ENCODE assay signal across 8 cellular contexts in genomic region chr4:105666693-105667092, GRCh38. TPM values are rescaled to one million over a fixed set of nuclear protein-coding genes. Genes with fewer than 3 reads are reported as not detected.
DNase-seq lines count a peak whose midpoint lies in the region; ATAC-seq and TF ChIP-seq lines count a peak whose summit lies in the region.

No MANE protein-coding gene starts in this region.

- H3K9me3 Mint-ChIP-seq in activated CD4-positive, alpha-beta memory T cell treated with anti-CD3 and anti-CD28 coated beads, Interleukin-2, amount 10 ng/mL, durations not matched to agents 7 days and 5 days, result no peaks in the 10 kb centered on the region

- no peak overlapping the region for H3K4me3 Mint-ChIP-seq in activated CD4-positive, alpha-beta memory T cell treated with anti-CD3 and anti-CD28 coated beads, Interleukin-2, amount 10 ng/mL, durations not matched to agents 7 days and 5 days

- H3K27ac Mint-ChIP-seq in activated CD4-positive, alpha-beta memory T cell treated with anti-CD3 and anti-CD28 coated beads, Interleukin-2, amount 10 ng/mL, durations not matched to agents 7 days and 5 days, result no peak overlapping the region

- peaks cover 9% of the 10 kb centered on the region for H3K27me3 Mint-ChIP-seq in activated CD4-positive, alpha-beta memory T cell treated with anti-CD3 and anti-CD28 coated beads, Interleukin-2, amount 10 ng/mL, durations not matched to agents 7 days and 5 days

- no peak for ATAC-seq in HG02763 (IDR thresholded peaks at IDR 0.05; ENCODE audit: unreplicated experiment)

- POLR2A ChIA-PET in activated CD4-positive, alpha-beta memory T cell treated with anti-CD3 and anti-CD28 coated beads, Interleukin-2, amount 10 ng/mL, durations not matched to agents 7 days and 5 days (lab: Charles Lee), result no interaction called here

- no peaks in the 10 kb centered on the region for H3K4me1 Mint-ChIP-seq in activated CD4-positive, alpha-beta memory T cell treated with anti-CD3 and anti-CD28 coated beads, Interleukin-2, amount 10 ng/mL, durations not matched to agents 7 days and 5 days

- peak; percentile 30; the same call in 1 of the 2 replicates for TF ChIP-seq CTCF in GM12874 (IDR thresholded peaks at IDR 0.05; ENCODE audit: insufficient read depth, low read depth, low read length)
- TF ChIP-seq CTCF in LNCaP clone FGC (IDR thresholded peaks at IDR 0.05; ENCODE audit: control insufficient read depth, extremely low read depth, insufficient read depth), result peak; percentile 45
- TF ChIP-seq CTCF in astrocyte of the cerebellum (IDR thresholded peaks at IDR 0.05; ENCODE audit: low read depth, low read length, missing control alignments), result peak; percentile 30

- DNase-seq in LNCaP clone FGC (ENCODE audit: low read depth) (no peak), astrocyte of the cerebellum (ENCODE audit: low read depth) (peak; percentile 18), myocyte (ENCODE audit: low read depth) (peak; percentile 58), putamen (ENCODE audit: low spot score) (no peak), anterior cingulate cortex (lab: John Stamatoyannopoulos, UW) (no peak)
- no peak for DNase-seq in activated CD4-positive, alpha-beta memory T cell treated with anti-CD3 and anti-CD28 coated beads, Interleukin-2, amount 10 ng/mL, durations not matched to agents 7 days and 5 days

- H3K4me3 ChIP-seq in LNCaP clone FGC (ENCODE audit: low read depth, low read length) (no peak overlapping the region), astrocyte of the cerebellum (ENCODE audit: low read depth, low read length) (no peak overlapping the region)

- in situ Hi-C loops in astrocyte of the cerebellum (cut with HindIII; ENCODE audit: low sequenced_read_pairs), result no loop called here

- H3K36me3 Mint-ChIP-seq in activated CD4-positive, alpha-beta memory T cell treated with anti-CD3 and anti-CD28 coated beads, Interleukin-2, amount 10 ng/mL, durations not matched to agents 7 days and 5 days (ENCODE audit: low read depth), result no peaks in the 10 kb centered on the region

- CTCF ChIA-PET in activated CD4-positive, alpha-beta memory T cell treated with anti-CD3 and anti-CD28 coated beads, Interleukin-2, amount 10 ng/mL, durations not matched to agents 7 days and 5 days (lab: Charles Lee), result interaction anchor here (1.0 kb wide), 1 partner anchor 44 kb away, joined by 3 read pairs; no protein-coding TSS in a partner anchor

RNA-seq across cellular contexts. Expression of gene INTS12, which starts 41.8 kb away (rescaled TPM):
- 28.8 and 28.9 TPM in 2 replicates for total RNA-seq in myocyte
- 26.4 TPM for polyA plus RNA-seq in myocyte (2012)
- 10 to 100 TPM; 19.2 to 19.4 TPM for total RNA-seq in activated CD4-positive, alpha-beta memory T cell treated with anti-CD3 and anti-CD28 coated beads, Interleukin-2, amount 10 ng/mL, durations not matched to agents 7 days and 5 days

RNA-seq across cellular contexts. Expression of gene GSTCD, which starts 41.9 kb away (rescaled TPM):
- total RNA-seq in myocyte, result 10.5 and 12.7 TPM in 2 replicates
- 4.2 TPM for polyA plus RNA-seq in myocyte (2012)
- total RNA-seq in activated CD4-positive, alpha-beta memory T cell treated with anti-CD3 and anti-CD28 coated beads, Interleukin-2, amount 10 ng/mL, durations not matched to agents 7 days and 5 days, result 10 to 100 TPM in 1 of 2 experiments, 1 to 10 TPM in 1; 9.9 to 13.8 TPM

Comparison
In these comparisons a context has a peak if more than half of its experiments do, and no peak if none do; other contexts are left out.
1. DNase-seq: peak in astrocyte of the cerebellum (single experiment) and myocyte (single experiment); none in LNCaP clone FGC (single experiment), putamen (single experiment), activated CD4-positive, alpha-beta memory T cell treated with anti-CD3 and anti-CD28 coated beads, Interleukin-2, amount 10 ng/mL, durations not matched to agents 7 days and 5 days (single experiment) and anterior cingulate cortex (0 of 58).
2. Peak in every context shown above with its lines, with median percentiles within 50 percentile points of each other: CTCF ChIP-seq.